ENCODE assay signal across 9 cellular contexts in the genomic region with DNA sequence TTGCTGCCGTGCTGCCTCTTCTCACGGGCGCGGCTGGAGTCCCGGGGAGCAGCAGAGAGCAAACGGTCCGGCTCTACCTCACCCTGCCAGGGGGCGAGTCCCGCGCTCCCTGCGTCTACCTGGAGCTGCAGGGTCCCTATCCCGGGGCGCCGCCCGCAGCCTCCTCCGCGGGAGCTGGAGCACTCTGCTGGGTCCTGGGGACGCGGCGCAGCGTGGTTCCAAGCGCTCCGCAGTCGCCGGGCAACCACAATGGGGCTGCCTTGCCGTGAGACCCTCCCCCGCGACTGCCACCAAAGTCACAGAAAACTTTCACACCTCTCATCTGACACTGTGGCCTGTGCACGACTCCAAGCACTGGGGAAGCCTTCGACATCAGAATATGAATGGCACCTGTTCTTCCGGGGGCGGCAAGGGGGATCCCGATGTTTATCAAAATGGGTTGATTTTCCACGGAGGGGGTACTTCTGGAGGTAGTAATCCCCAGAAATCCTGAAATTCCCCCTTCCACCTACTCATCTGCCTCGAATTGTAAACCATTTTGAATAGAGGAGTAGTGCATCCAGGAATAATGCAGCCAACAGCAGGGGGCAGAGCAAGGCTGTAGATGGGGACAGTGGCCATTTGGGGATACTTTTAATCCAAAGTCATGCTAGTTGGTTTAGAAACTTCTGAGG. TPM values are rescaled to one million over a fixed set of nuclear protein-coding genes. Genes with fewer than 3 reads are reported as not detected.
DNase-seq lines count a peak whose midpoint lies in the region; ATAC-seq, FAIRE-seq and TF ChIP-seq lines count a peak whose summit lies in the region.
"Had no signal": no experiment of that assay in that cellular context is flagged by ENCODE, and none has a peak within 500 bp of the region (broad histone marks: within the 10 kb centered on the region; RNA-seq: fewer than 3 reads in every experiment).

A gene (minus strand): TSS at position 186 of the 674 bp plus-strand sequence. CDS start 17,542 bp downstream, outside the sequence.

- POLR2A ChIA-PET in HepG2 (lab: Yijun Ruan, JAX) = no interaction called here

- H3K4me2 ChIP-seq in DND-41 (ENCODE audit: insufficient read depth, low read length) = peak within 1 kb of the TSS; percentile 66
- no peak within 1 kb of the TSS for H3K4me2 ChIP-seq in HepG2 (ENCODE audit: low read depth, low read length)

- H3K4me3 ChIP-seq in DND-41 (ENCODE audit: low read depth in 1 of 2, low read length in 2 of 2) = peak within 1 kb of the TSS; percentile 10 to 55; a peak in 3 of 4 replicates
- peak within 1 kb of the TSS; percentile 70 for H3K4me3 ChIP-seq in HUES6 (ENCODE audit: low read depth, low read length)
- H3K4me3 ChIP-seq in HepG2 (replicated peaks in 1 of 3; ENCODE audit: insufficient read depth in 1 of 3, low read depth in 2 of 3, low read length in 3 of 3) = no peak within 1 kb of the TSS
- H3K4me3 ChIP-seq: uterus had no signal

- no TSS peak for BruUV-seq in HepG2 (replicated peaks; lab: Mats Ljungman, UMichigan)

- DNase-seq in DND-41 (no peak), SK-MEL-5 (ENCODE audit: low read depth, low spot score) (peak; percentile 70), dermis blood vessel endothelial cell (peak; percentile 4), HepG2 (ENCODE audit: low spot score) (no peak), T-helper 9 cell (no peak)
- peak in 4 of 6 experiments; percentile 28 to 58 (median 38) for DNase-seq in stimulated activated naive CD4-positive, alpha-beta T cell (lab: John Stamatoyannopoulos, UW)

- no peaks in the 10 kb centered on the region for H3K36me3 ChIP-seq in DND-41 (ENCODE audit: insufficient read depth, low read length)
- no peaks in the 10 kb centered on the region for H3K36me3 ChIP-seq in HUES6 (ENCODE audit: control insufficient read depth, insufficient read depth, low read length)
- H3K36me3 ChIP-seq in HepG2 (replicated peaks in 1 of 2; ENCODE audit: control insufficient read depth in 1 of 2, insufficient read depth in 2 of 2, low read length in 2 of 2) = no peaks in the 10 kb centered on the region
- H3K36me3 ChIP-seq: uterus had no signal

- TF ChIP-seq CTCF in DND-41 (IDR thresholded peaks at IDR 0.05; ENCODE audit: borderline replicate concordance, extremely low read depth, low read length, poor library complexity, severe bottlenecking) (peak; percentile 61), HepG2 (CRISPR knock-in tag; IDR thresholded peaks at IDR 0.05) (peak; percentile 45; the same call in 1 of the 2 replicates)

- no peaks in the 10 kb centered on the region for H3K27me3 ChIP-seq in DND-41 (ENCODE audit: insufficient read depth, low read length, poor library complexity)
- H3K27me3 ChIP-seq in HUES6 (ENCODE audit: control insufficient read depth, insufficient read depth, low read length) = peaks cover 34% of the 10 kb centered on the region
- peaks cover 3 to 15% of the 10 kb centered on the region in 2 experiments; a peak in 2 of 5 replicates for H3K27me3 ChIP-seq in HepG2 (ENCODE audit: control insufficient read depth in 1 of 2, insufficient read depth in 2 of 2, low read length in 2 of 2)

- no peak for FAIRE-seq in HepG2 (lab: Jason Lieb, UNC)

- intact Hi-C loops in HepG2 (cut with micrococcal nuclease; ENCODE audit: unreplicated experiment) = no loop called here

- H4K20me1 ChIP-seq in DND-41 (ENCODE audit: insufficient read depth, low read length) = no peaks in the 10 kb centered on the region
- H4K20me1 ChIP-seq in HepG2 (ENCODE audit: insufficient read depth, low read length) = no peaks in the 10 kb centered on the region

- CTCF ChIA-PET in HepG2 (lab: Yijun Ruan, JAX; ENCODE audit: low intra/inter-chr PET ratio, low total read pairs) = no interaction called here

- TF ChIP-seq RAD21 in HepG2 (CRISPR knock-in tag; IDR thresholded peaks at IDR 0.05) = no peak

- ATAC-seq in DND-41 (ENCODE audit: insufficient read depth, low read depth) (peak; percentile 47; the same call in 2 of the 3 replicates), GM21447 (IDR thresholded peaks at IDR 0.05; ENCODE audit: unreplicated experiment) (peak; percentile 47), HepG2 (peak; percentile 69)

- H3K9me3 ChIP-seq in DND-41 (ENCODE audit: insufficient read depth, low read length, severe bottlenecking) (no peaks in the 10 kb centered on the region), HUES6 (ENCODE audit: control insufficient read depth, insufficient read depth, low read depth, low read length) (no peaks in the 10 kb centered on the region), HepG2 (ENCODE audit: low read length) (no peaks in the 10 kb centered on the region)
- H3K9me3 ChIP-seq: uterus had no signal

- 28% methylated on average over 9 of the region's 35 CpGs for WGBS in HepG2 (ENCODE audit: low lambda C conversion rate)

- no peak for TF ChIP-seq EP300 in HepG2 (IDR thresholded peaks at IDR 0.05; ENCODE audit: low read depth in 2 of 2, low read length in 2 of 2)
- TF ChIP-seq EP300 in HepG2 (CRISPR knock-in tag; IDR thresholded peaks at IDR 0.05; ENCODE audit: borderline replicate concordance) = no peak

- H3K4me1 ChIP-seq in DND-41 (ENCODE audit: insufficient read depth, low read length) (peaks cover 27% of the 10 kb centered on the region), HUES6 (ENCODE audit: control insufficient read depth, insufficient read depth, low read length) (peaks cover 13% of the 10 kb centered on the region; the same call in 1 of the 2 replicates), HepG2 (ENCODE audit: insufficient read depth, low read length) (no peaks in the 10 kb centered on the region)
- H3K4me1 ChIP-seq: uterus had no signal

- in situ Hi-C loops in SK-MEL-5 (cut with HindIII; ENCODE audit: low pct_unique_long_range_greater_than_20kb, low sequenced_read_pairs) (no loop called here), HepG2 (cut with HindIII; ENCODE audit: extremely low pct_ligation_motif_present, low pct_unique_long_range_greater_than_20kb) (no loop called here)

- peak within 1 kb of the TSS; percentile 62 for H3K27ac ChIP-seq in DND-41 (ENCODE audit: low read length)
- no peak within 1 kb of the TSS for H3K27ac ChIP-seq in HUES6 (ENCODE audit: low read depth, low read length)
- no peak within 1 kb of the TSS for H3K27ac ChIP-seq in HepG2 (ENCODE audit: extremely low read length, insufficient read depth, low read length)
- H3K27ac ChIP-seq: uterus had no signal

- no peak for TF ChIP-seq POLR2A in HepG2 (IDR thresholded peaks at IDR 0.05; ENCODE audit: insufficient read depth in 1 of 2, low read depth in 2 of 2, low read length in 2 of 2)

- H2AFZ ChIP-seq in DND-41 (ENCODE audit: low read depth, low read length) (peak within 1 kb of the TSS; percentile 61), HepG2 (ENCODE audit: low read length) (no peak within 1 kb of the TSS)

- H3K79me2 ChIP-seq in DND-41 (ENCODE audit: insufficient read depth, low read length) = no peaks in the 10 kb centered on the region
- H3K79me2 ChIP-seq in HepG2 (ENCODE audit: insufficient read depth, low read length) = no peaks in the 10 kb centered on the region

- peak within 1 kb of the TSS; percentile 54 for H3K9ac ChIP-seq in DND-41 (ENCODE audit: low read depth, low read length)
- peak within 1 kb of the TSS; percentile 38 for H3K9ac ChIP-seq in HUES6 (ENCODE audit: low read length)
- H3K9ac ChIP-seq in HepG2 (ENCODE audit: insufficient read depth, low read depth, low read length) = no peak within 1 kb of the TSS

TF ChIP-seq in HepG2, 621 proteins besides CTCF, POLR2A, EP300 and RAD21 (continues in another document):
- TF ChIP-seq ZNF768 (CRISPR knock-in tag; IDR thresholded peaks at IDR 0.05) = peak; percentile 10; the same call in 1 of the 2 replicates

RNA-seq across cellular contexts. Expression of the gene that starts here (rescaled TPM):
- 0.63 TPM in 1 of 2 replicates, not detected in the other for total RNA-seq in SK-MEL-5 (2014; rRNA removed; shearing (Covaris generic))
- 0.25 and 0.63 TPM in 2 replicates for polyA plus RNA-seq in SK-MEL-5 (2015; cell fraction: cytosol; rRNA removed)
- polyA plus RNA-seq in SK-MEL-5 (2015; cell fraction: nucleus; rRNA removed) = not detected in 2 replicates
- 0.05 TPM in 1 of 2 replicates, not detected in the other for total RNA-seq in dermis blood vessel endothelial cell
- total RNA-seq in HepG2 (2016; rRNA removed; fragmentation: Illumina TruSeq; extraction: Trizol) = not detected in 2 replicates
- total RNA-seq in HepG2 (2016; cell fraction: cytosol; rRNA removed; fragmentation: Illumina TruSeq; extraction: Trizol; ENCODE audit: low read depth) = not detected in 2 replicates
- not detected in 2 replicates for total RNA-seq in HepG2 (2016; cell fraction: insoluble cytoplasmic fraction; rRNA removed; fragmentation: Illumina TruSeq; extraction: Trizol)
- total RNA-seq in HepG2 (2016; cell fraction: membrane; rRNA removed; fragmentation: Illumina TruSeq; extraction: Trizol) = not detected in 2 replicates
- not detected in 2 replicates for total RNA-seq in HepG2 (2016; cell fraction: nucleus; rRNA removed; fragmentation: Illumina TruSeq; extraction: Trizol)
- not detected in 2 replicates for polyA plus RNA-seq in HepG2 (2011; rRNA removed)
- not detected in 2 replicates for polyA plus RNA-seq in HepG2 (2011; cell fraction: cytosol; rRNA removed)
- polyA plus RNA-seq in HepG2 (2011; cell fraction: nucleus; rRNA removed) = not detected in 2 replicates
- polyA plus RNA-seq in HepG2 (2012) = not detected in 2 replicates
- not detected in 2 replicates for polyA plus RNA-seq in HepG2 (2016; cell fraction: cytosol; fragmentation: Illumina TruSeq; extraction: Trizol; ENCODE audit: low read depth)
- not detected in 2 replicates for polyA plus RNA-seq in HepG2 (2016; cell fraction: insoluble cytoplasmic fraction; fragmentation: Illumina TruSeq; extraction: Trizol; ENCODE audit: low read depth)
- not detected in 2 replicates for polyA plus RNA-seq in HepG2 (2016; cell fraction: membrane; fragmentation: Illumina TruSeq; extraction: Trizol; ENCODE audit: low read depth)
- polyA plus RNA-seq in HepG2 (2016; cell fraction: nucleus; fragmentation: Illumina TruSeq; extraction: Trizol; ENCODE audit: insufficient read depth, low read depth) = not detected in 2 replicates
- not detected in 2 replicates for polyA minus RNA-seq in HepG2 (2011; rRNA and poly(A)+ RNA removed; ENCODE audit: low replicate concordance)
- polyA minus RNA-seq in HepG2 (2011; cell fraction: cytosol; rRNA and poly(A)+ RNA removed) = not detected in 2 replicates
- not detected in 2 replicates for polyA minus RNA-seq in HepG2 (2011; cell fraction: nucleus; rRNA and poly(A)+ RNA removed)

Comparison
In these comparisons a context has a peak if more than half of its experiments do, and no peak if none do; other contexts are left out.
1. Peak in DNase-seq in SK-MEL-5; RNA of the gene not detected or under 1 TPM.
2. Peak in DNase-seq in dermis blood vessel endothelial cell; RNA of the gene not detected or under 1 TPM.
3. Peak in ATAC-seq in HepG2; RNA of the gene not detected or under 1 TPM.
4. DNase-seq: peak in stimulated activated naive CD4-positive, alpha-beta T cell (4 of 6); none in DND-41 (single experiment), HepG2 (single experiment) and T-helper 9 cell (single experiment).
5. H3K4me3 ChIP-seq: peak in DND-41 (2 of 2) and HUES6 (single experiment); none in HepG2 (0 of 3).
6. Peak in every context shown above with its lines, with median percentiles within 50 percentile points of each other: ATAC-seq.